8 cellular contexts compared by ENCODE assay signal in genomic region chr7:39609462-39610149, GRCh38. TPM values are rescaled to one million over a fixed set of nuclear protein-coding genes. Genes with fewer than 3 reads are reported as not detected.
A peak's percentile ranks its signal among the peaks of the same experiment; 100 is the strongest.
DNase-seq lines count a peak whose midpoint lies in the region; ATAC-seq and TF ChIP-seq lines count a peak whose summit lies in the region.

No MANE protein-coding gene starts in this region.

- H3K4me3 ChIP-seq in breast epithelium (peak overlapping the region; percentile 33 to 66 (median 44)), gastrocnemius medialis (peak overlapping the region; percentile 22 to 55 (median 36))

- H3K9me3 Mint-ChIP-seq in MCF 10A (ENCODE audit: unreplicated experiment): no peaks in the 10 kb centered on the region

- H3K27me3 ChIP-seq in breast epithelium (no peaks in the 10 kb centered on the region), gastrocnemius medialis (peaks cover 4 to 15% (median 9%) of the 10 kb centered on the region in 3 donors)

- no peak overlapping the region for H3K27ac Mint-ChIP-seq in MCF 10A (ENCODE audit: low read depth, unreplicated experiment)

- no peak for TF ChIP-seq POLR2A in breast epithelium (IDR thresholded peaks at IDR 0.05)
- TF ChIP-seq POLR2A in gastrocnemius medialis (IDR thresholded peaks at IDR 0.05): no peak

- intact Hi-C loops in breast epithelium (cut with DNase I; ENCODE audit: low total_unique reads) (no loop called here), MCF 10A (cut with micrococcal nuclease) (no loop called here), Right ventricle myocardium superior (cut with DNase I) (no loop called here), gastrocnemius medialis (cut with DNase I; ENCODE audit: low total_unique reads) (no loop called here)

- POLR2A ChIA-PET in MCF 10A (lab: Yijun Ruan, JAX): interaction anchor here (0.7 to 1.7 kb wide), 5 partner anchors 12 to 410 kb away, joined by 3 to 6 read pairs (median 3); partner anchors contain the start of gene RALA

- H3K36me3 Mint-ChIP-seq in MCF 10A (ENCODE audit: insufficient read depth, unreplicated experiment): no peaks in the 10 kb centered on the region

- H3K36me3 ChIP-seq in breast epithelium: no peaks in the 10 kb centered on the region
- H3K36me3 ChIP-seq in gastrocnemius medialis: no peaks in the 10 kb centered on the region

- DNase-seq in breast epithelium (ENCODE audit: low spot score in 2 of 2): no peak
- DNase-seq in MCF 10A (ENCODE audit: unreplicated experiment): no peak
- peak; percentile 42 for DNase-seq in activated T-cell treated with anti-CD3 and anti-CD28 coated beads, Interleukin-2, amount 50 U/mL, for 1 hour
- peak; percentile 56 for DNase-seq in Right ventricle myocardium superior
- DNase-seq in gastrocnemius medialis: no peak
- DNase-seq in T1000 (lab: John Stamatoyannopoulos, UW): no peak

- CTCF ChIA-PET in MCF 10A (lab: Yijun Ruan, JAX): interaction anchor here (1.6 kb wide), 1 partner anchor 29 kb away, joined by 5 read pairs; no protein-coding TSS in a partner anchor

- in situ Hi-C loops in gastrocnemius medialis (cut with MboI; ENCODE audit: low sequenced_read_pairs in 4 of 4): no loop called here

- no peaks in the 10 kb centered on the region for H3K4me1 ChIP-seq in breast epithelium
- no peaks in the 10 kb centered on the region for H3K4me1 ChIP-seq in gastrocnemius medialis

- H3K27ac ChIP-seq in breast epithelium (peak overlapping the region; percentile 76 to 89), gastrocnemius medialis (peak overlapping the region in 2 of 4 donors; percentile 45 to 51)

- TF ChIP-seq CTCF in breast epithelium (IDR thresholded peaks at IDR 0.05) (no peak), MCF 10A (IDR thresholded peaks at IDR 0.05; ENCODE audit: unreplicated experiment) (no peak), gastrocnemius medialis (IDR thresholded peaks at IDR 0.05 in 4 of 5, conservative IDR thresholded peaks at IDR 0.05 in 1 of 5) (no peak)

- no peaks in the 10 kb centered on the region for H3K9me3 ChIP-seq in breast epithelium
- H3K9me3 ChIP-seq in gastrocnemius medialis: no peaks in the 10 kb centered on the region

- no peak overlapping the region for H3K4me3 Mint-ChIP-seq in MCF 10A (ENCODE audit: unreplicated experiment)

- no TSS peak for BruUV-seq in MCF 10A (replicated peaks; lab: Mats Ljungman, UMichigan)

- H3K27me3 Mint-ChIP-seq in MCF 10A (ENCODE audit: insufficient read depth, unreplicated experiment): no peaks in the 10 kb centered on the region

- peaks cover 27% of the 10 kb centered on the region for H3K4me1 Mint-ChIP-seq in MCF 10A (ENCODE audit: insufficient read depth, unreplicated experiment)

- ATAC-seq in Right ventricle myocardium superior (ENCODE audit: poor library complexity) (peak; percentile 88), gastrocnemius medialis (peak in 1 of 2 donors; percentile 36), HG02678 (IDR thresholded peaks at IDR 0.05; ENCODE audit: unreplicated experiment) (no peak), GM18519 (IDR thresholded peaks at IDR 0.05; ENCODE audit: low FRiP score, unreplicated experiment) (no peak)

RNA-seq across cellular contexts. Expression of gene RALA, which starts 13.8 kb away (rescaled TPM):
- total RNA-seq in breast epithelium (10 to 100 TPM; 16.7 to 25.0 (median 18.7) TPM), MCF 10A (2022) (34.1 and 42.7 TPM in 2 replicates), Right ventricle myocardium superior (38.0 TPM), gastrocnemius medialis (10 to 100 TPM in 3 of 4 donors, 1 to 10 TPM in 1; 9.2 to 11.6 (median 10.7) TPM)

RNA-seq across cellular contexts. Expression of gene YAE1, which starts 43.4 kb away (rescaled TPM):
- total RNA-seq in breast epithelium (10 to 100 TPM; 14.4 to 34.7 (median 24.6) TPM), MCF 10A (2022) (34.7 and 37.6 TPM in 2 replicates), Right ventricle myocardium superior (14.6 TPM), gastrocnemius medialis (10 to 100 TPM in 2 of 4 donors, 1 to 10 TPM in 2; 4.6 to 20.2 (median 10.2) TPM)

Comparison
In these comparisons a context has a peak if more than half of its experiments do, and no peak if none do; other contexts are left out.
1. DNase-seq: peak in activated T-cell treated with anti-CD3 and anti-CD28 coated beads, Interleukin-2, amount 50 U/mL, for 1 hour (single experiment) and Right ventricle myocardium superior (single experiment); none in breast epithelium (0 of 2), MCF 10A (single experiment), gastrocnemius medialis (0 of 2) and T1000 (single experiment).